In genomic region chr19:7665076-7665475, GRCh38 we compare ENCODE assay signal across 35 cellular contexts. TPM values are rescaled to one million over a fixed set of nuclear protein-coding genes. Genes with fewer than 3 reads are reported as not detected.
DNase-seq lines count a peak whose midpoint lies in the region; ATAC-seq and TF ChIP-seq lines count a peak whose summit lies in the region.
"Had no signal": no experiment of that assay in that cellular context is flagged by ENCODE, and none has a peak within 500 bp of the region (broad histone marks: within the 10 kb centered on the region; RNA-seq: fewer than 3 reads in every experiment).

No MANE protein-coding gene starts in this region.

- no peak overlapping the region for H3K27ac Mint-ChIP-seq in stimulated activated naive B cell treated with anti-CD40 and anti-IgM and Interleukin-4, amounts not matched to agents 10 μg/mL and 1 μg/mL and 100 μg/mL, for 72 hours
- H3K27ac Mint-ChIP-seq: activated naive CD4-positive, alpha-beta T cell treated with anti-CD3 and anti-CD28 coated beads for 36 hours; activated T-cell treated with anti-CD3 and anti-CD28 coated beads, Interleukin-2, amount 50 U/mL, for 24 hours; H9; immature natural killer cell; naive thymus-derived CD4-positive, alpha-beta T cell; stimulated activated effector memory CD8-positive, alpha-beta T cell treated with anti-CD3 and anti-CD28 coated beads, Interleukin-12 subunit alpha, Interleukin-12 subunit beta, amount 100 ng/mL, for 72 hours had no signal

- no peak overlapping the region for H2AFZ ChIP-seq in IMR-90 (replicated peaks; ENCODE audit: low read length, poor library complexity)
- H2AFZ ChIP-seq: hepatocyte had no signal

- no TSS peak for BruUV-seq in IMR-90 (replicated peaks; lab: Mats Ljungman, UMichigan)

- H3K9me3 ChIP-seq in IMR-90 (ENCODE audit: control insufficient read depth, insufficient read depth, low read length): no peaks in the 10 kb centered on the region
- H3K9me3 ChIP-seq in breast epithelium: no peaks in the 10 kb centered on the region
- H3K9me3 ChIP-seq: BLaER1 treated with 17β-estradiol and CSF1 and Interleukin-3, amounts not matched to agents 10 nM and 100 nM; Caco-2; left ventricle myocardium inferior; spleen; suprapubic skin had no signal

- POLR2A ChIA-PET in AG04449 (lab: Yijun Ruan, JAX): interaction anchor here (0.7 kb wide), 1 partner anchor 92 kb away, joined by 3 read pairs; no protein-coding TSS in a partner anchor
- POLR2A ChIA-PET in IMR-90 (lab: Charles Lee; ENCODE audit: unreplicated experiment): no interaction called here

- no peak overlapping the region for H2AK9ac ChIP-seq in IMR-90 (replicated peaks; ENCODE audit: low read depth, low read length, poor library complexity)

- H2AK5ac ChIP-seq in IMR-90 (ENCODE audit: low read depth, low read length): no peak overlapping the region

- H3K9ac ChIP-seq in IMR-90 (ENCODE audit: low read depth, low read length): no peak overlapping the region

- H2BK5ac ChIP-seq in IMR-90 (ENCODE audit: low read depth, low read length, poor library complexity, severe bottlenecking): no peak overlapping the region

- no peak overlapping the region for H3K4me3 Mint-ChIP-seq in stimulated activated naive B cell treated with anti-CD40 and anti-IgM and Interleukin-4, amounts not matched to agents 10 μg/mL and 1 μg/mL and 100 μg/mL, for 72 hours
- H3K4me3 Mint-ChIP-seq: activated naive CD4-positive, alpha-beta T cell treated with anti-CD3 and anti-CD28 coated beads for 36 hours; activated T-cell treated with anti-CD3 and anti-CD28 coated beads, Interleukin-2, amount 50 U/mL, for 24 hours; H9; immature natural killer cell; naive thymus-derived CD4-positive, alpha-beta T cell; stimulated activated effector memory CD8-positive, alpha-beta T cell treated with anti-CD3 and anti-CD28 coated beads, Interleukin-12 subunit alpha, Interleukin-12 subunit beta, amount 100 ng/mL, for 72 hours had no signal

- in situ Hi-C loops in IMR-90 (cut with MboI; ENCODE audit: low sequenced_read_pairs): no loop called here

- peaks cover 2% of the 10 kb centered on the region in 2 donors for H3K4me1 Mint-ChIP-seq in stimulated activated naive B cell treated with anti-CD40 and anti-IgM and Interleukin-4, amounts not matched to agents 10 μg/mL and 1 μg/mL and 100 μg/mL, for 72 hours
- H3K4me1 Mint-ChIP-seq: immature natural killer cell had no signal

- no peaks in the 10 kb centered on the region for H3K9me1 ChIP-seq in IMR-90 (ENCODE audit: insufficient read depth, low read length)

- H3K27ac ChIP-seq in IMR-90 (ENCODE audit: insufficient read depth, low read length) (no peak overlapping the region), breast epithelium (no peak overlapping the region)
- H3K27ac ChIP-seq: hepatocyte, left ventricle myocardium inferior, spleen, suprapubic skin had no signal

- H3K36me3 Mint-ChIP-seq in stimulated activated naive B cell treated with anti-CD40 and anti-IgM and Interleukin-4, amounts not matched to agents 10 μg/mL and 1 μg/mL and 100 μg/mL, for 72 hours: no peaks in the 10 kb centered on the region
- H3K36me3 Mint-ChIP-seq: immature natural killer cell; naive thymus-derived CD4-positive, alpha-beta T cell; stimulated activated effector memory CD8-positive, alpha-beta T cell treated with anti-CD3 and anti-CD28 coated beads, Interleukin-12 subunit alpha, Interleukin-12 subunit beta, amount 100 ng/mL, for 72 hours had no signal

- H3K36me3 ChIP-seq in IMR-90 (ENCODE audit: control insufficient read depth, insufficient read depth, low read length): no peaks in the 10 kb centered on the region
- no peaks in the 10 kb centered on the region for H3K36me3 ChIP-seq in breast epithelium
- H3K36me3 ChIP-seq: BLaER1 treated with 17β-estradiol and CSF1 and Interleukin-3, amounts not matched to agents 10 nM and 100 nM; left ventricle myocardium inferior; spleen; suprapubic skin had no signal

- CTCF ChIA-PET in AG04449 (lab: Yijun Ruan, JAX): interaction anchor here (1.4 to 3.2 kb wide), 3 partner anchors 13 to 135 kb away, joined by 7 to 22 read pairs (median 13); partner anchors contain the start of gene TRAPPC5
- CTCF ChIA-PET in IMR-90 (lab: Yijun Ruan, JAX): no interaction called here

- H2BK20ac ChIP-seq in IMR-90 (ENCODE audit: low read depth, low read length): no peak overlapping the region

- no peak overlapping the region for H4K8ac ChIP-seq in IMR-90 (ENCODE audit: low read depth in 2 of 2, low read length in 2 of 2)

- H4K20me1 ChIP-seq in IMR-90 (ENCODE audit: insufficient read depth, low read length): no peaks in the 10 kb centered on the region
- H4K20me1 ChIP-seq: BLaER1 treated with 17β-estradiol and CSF1 and Interleukin-3, amounts not matched to agents 10 nM and 100 nM had no signal

- no peak overlapping the region for H3K56ac ChIP-seq in IMR-90 (ENCODE audit: extremely low read depth, insufficient read depth, low read length)

- TF ChIP-seq RAD21 in IMR-90 (IDR thresholded peaks at IDR 0.05; ENCODE audit: low read length): no peak

- no peaks in the 10 kb centered on the region for H3K79me1 ChIP-seq in IMR-90 (ENCODE audit: low read depth in 1 of 2, low read length in 2 of 2)

- ATAC-seq in IMR-90 (ENCODE audit: low read depth): peak; percentile 60
- ATAC-seq in stimulated activated naive B cell treated with anti-CD40 and anti-IgM and Interleukin-4, amounts not matched to agents 10 μg/mL and 1 μg/mL and 100 μg/mL, for 72 hours (replicated peaks): no peak
- ATAC-seq: naive thymus-derived CD4-positive, alpha-beta T cell; stimulated activated effector memory CD8-positive, alpha-beta T cell treated with anti-CD3 and anti-CD28 coated beads, Interleukin-12 subunit alpha, Interleukin-12 subunit beta, amount 100 ng/mL, for 72 hours had no signal

- no peak overlapping the region for H2BK15ac ChIP-seq in IMR-90 (ENCODE audit: low read depth, low read length)

- H2BK120ac ChIP-seq in IMR-90 (ENCODE audit: low read depth, low read length): no peak overlapping the region

- no peak overlapping the region for H4K5ac ChIP-seq in IMR-90 (ENCODE audit: low read depth, low read length)

- 0% methylated on average over 1 of the region's 4 CpGs; no CpG with 5 or more reads in 1 of the 2 experiments for WGBS in IMR-90 (ENCODE audit: extremely low coverage in 2 of 2, insufficient read length in 1 of 2), 2 experiments

- H3K18ac ChIP-seq in IMR-90 (ENCODE audit: low read depth, low read length): no peak overlapping the region

- H4K91ac ChIP-seq in IMR-90 (ENCODE audit: insufficient read depth, low read depth, low read length): no peak overlapping the region

- intact Hi-C loops in IMR-90 (cut with micrococcal nuclease): no loop called here
- intact Hi-C loops in breast epithelium (cut with DNase I; ENCODE audit: low total_unique reads): no loop called here

- H3K4ac ChIP-seq in IMR-90 (ENCODE audit: low read depth, low read length): no peak overlapping the region

- dilution Hi-C loops in IMR-90 (cut with HindIII; ENCODE audit: low sequenced_read_pairs, unreplicated experiment): no loop called here

- H3K4me3 ChIP-seq in AG04449 (ENCODE audit: low read depth, low read length) (no peak overlapping the region), IMR-90 (ENCODE audit: insufficient read depth, low read depth, low read length) (no peak overlapping the region), foreskin fibroblast (ENCODE audit: low read depth in 1 of 2, low read length in 2 of 2) (no peak overlapping the region), breast epithelium (no peak overlapping the region)
- H3K4me3 ChIP-seq: BLaER1 treated with 17β-estradiol and CSF1 and Interleukin-3, amounts not matched to agents 10 nM and 100 nM; hepatocyte; left ventricle myocardium inferior; spleen; suprapubic skin had no signal

- H3K27me3 ChIP-seq in IMR-90 (ENCODE audit: control insufficient read depth, insufficient read depth, low read length) (peaks cover 15% of the 10 kb centered on the region), breast epithelium (peaks cover 0 to 12% of the 10 kb centered on the region in 2 donors)
- H3K27me3 ChIP-seq: BLaER1 treated with 17β-estradiol and CSF1 and Interleukin-3, amounts not matched to agents 10 nM and 100 nM had no signal

- no peak overlapping the region for H3K14ac ChIP-seq in IMR-90 (replicated peaks; ENCODE audit: low read depth, low read length)

- TF ChIP-seq CTCF in AG04449 (IDR thresholded peaks at IDR 0.05; ENCODE audit: insufficient read depth, low read length, missing control alignments): no peak
- no peak for TF ChIP-seq CTCF in IMR-90 (conservative IDR thresholded peaks at IDR 0.05; ENCODE audit: low read depth, low read length)
- TF ChIP-seq CTCF in foreskin fibroblast (IDR thresholded peaks at IDR 0.05; ENCODE audit: low read depth, low read length): no peak
- no peak for TF ChIP-seq CTCF in breast epithelium (IDR thresholded peaks at IDR 0.05)

- no peaks in the 10 kb centered on the region for H3K4me1 ChIP-seq in IMR-90 (ENCODE audit: control insufficient read depth, insufficient read depth, low read length)
- no peaks in the 10 kb centered on the region for H3K4me1 ChIP-seq in breast epithelium
- H3K4me1 ChIP-seq: Caco-2, left ventricle myocardium inferior had no signal

- peak; percentile 37 for DNase-seq in AG04449 (ENCODE audit: low read depth, low spot score)
- DNase-seq in IMR-90: peak; percentile 73
- DNase-seq in amniotic stem cell (lab: John Stamatoyannopoulos, UW): peak; percentile 15
- peak; percentile 41 to 80 for DNase-seq in foreskin fibroblast
- no peak for DNase-seq in breast epithelium (ENCODE audit: low spot score in 2 of 2)
- no peak for DNase-seq in SIG-M5 (lab: John Stamatoyannopoulos, UW)
- DNase-seq in stimulated activated naive B cell treated with anti-CD40 and anti-IgM and Interleukin-4, amounts not matched to agents 10 μg/mL and 1 μg/mL and 100 μg/mL, for 72 hours: no peak
- DNase-seq in SKM-1 (lab: John Stamatoyannopoulos, UW; ENCODE audit: unreplicated experiment): no peak
- DNase-seq: activated CD8-positive, alpha-beta memory T cell treated with anti-CD3 and anti-CD28 coated beads for 24 hours; activated naive CD4-positive, alpha-beta T cell treated with anti-CD3 and anti-CD28 coated beads for 36 hours; activated T-cell treated with anti-CD3 and anti-CD28 coated beads, Interleukin-2, amount 50 U/mL, for 24 hours; Caco-2; central memory CD4-positive, alpha-beta T cell; H9; immature natural killer cell; left ventricle myocardium inferior; naive thymus-derived CD4-positive, alpha-beta T cell; NCI-H1092 treated with DMSO at 0.1 percent for 48 hours; NCI-H2029 treated with DMSO at 0.1 percent for 48 hours; NCI-H345; NCI-H82; OCI-M1; Right ventricle myocardium superior; spleen; stimulated activated CD4-positive, alpha-beta T cell treated with anti-CD3 and anti-CD28 coated beads, Interleukin-2, amount 100 ng/mL, for 48 hours had no signal

- no peaks in the 10 kb centered on the region for H3K9me3 Mint-ChIP-seq in stimulated activated naive B cell treated with anti-CD40 and anti-IgM and Interleukin-4, amounts not matched to agents 10 μg/mL and 1 μg/mL and 100 μg/mL, for 72 hours
- H3K9me3 Mint-ChIP-seq: activated naive CD4-positive, alpha-beta T cell treated with anti-CD3 and anti-CD28 coated beads for 36 hours; activated T-cell treated with anti-CD3 and anti-CD28 coated beads, Interleukin-2, amount 50 U/mL, for 24 hours; immature natural killer cell; naive thymus-derived CD4-positive, alpha-beta T cell; stimulated activated effector memory CD8-positive, alpha-beta T cell treated with anti-CD3 and anti-CD28 coated beads, Interleukin-12 subunit alpha, Interleukin-12 subunit beta, amount 100 ng/mL, for 72 hours had no signal

- H3K23ac ChIP-seq in IMR-90 (ENCODE audit: low read depth, low read length): no peak overlapping the region

- H3K27me3 Mint-ChIP-seq in stimulated activated naive B cell treated with anti-CD40 and anti-IgM and Interleukin-4, amounts not matched to agents 10 μg/mL and 1 μg/mL and 100 μg/mL, for 72 hours: peaks cover 19 to 23% of the 10 kb centered on the region in 2 donors

- no peak overlapping the region for H3K4me2 ChIP-seq in IMR-90 (ENCODE audit: low read depth, low read length)
- H3K4me2 ChIP-seq: hepatocyte had no signal

- TF ChIP-seq POLR2A in IMR-90 (IDR thresholded peaks at IDR 0.05; ENCODE audit: low read depth, low read length) (no peak), breast epithelium (IDR thresholded peaks at IDR 0.05) (no peak)

RNA-seq across cellular contexts. Expression of gene RETN, which starts 3.8 kb away (rescaled TPM):
- total RNA-seq in IMR-90 (2012; rRNA removed) (not detected in 2 replicates), breast epithelium (not detected)
- not detected in 2 replicates for polyA plus RNA-seq in IMR-90 (2012; rRNA removed)
- not detected in 2 replicates for polyA plus RNA-seq in IMR-90 (2012; cell fraction: cytosol; rRNA removed)
- polyA plus RNA-seq in IMR-90 (2012; cell fraction: nucleus; rRNA removed; ENCODE audit: low replicate concordance): not detected in 2 replicates
- total RNA-seq: A172; activated naive CD4-positive, alpha-beta T cell treated with anti-CD3 and anti-CD28 coated beads for 36 hours; Caco-2; dermis microvascular lymphatic vessel endothelial cell; frontal cortex; H9; hepatocyte; osteocyte; renal cortical epithelial cell; suprapubic skin had no signal
- polyA plus RNA-seq: naive thymus-derived CD4-positive, alpha-beta T cell had no signal

RNA-seq across cellular contexts. Expression of gene MCEMP1, which starts 11.8 kb away (rescaled TPM):
- not detected in 2 replicates for total RNA-seq in IMR-90 (2012; rRNA removed)
- 0.15 TPM in 1 of 2 replicates, not detected in the other for polyA plus RNA-seq in IMR-90 (2012; rRNA removed)
- not detected in 2 replicates for polyA plus RNA-seq in IMR-90 (2012; cell fraction: cytosol; rRNA removed)
- not detected in 2 replicates for polyA plus RNA-seq in IMR-90 (2012; cell fraction: nucleus; rRNA removed; ENCODE audit: low replicate concordance)
- 1 to 10 TPM in 2 of 3 donors, not detected in 1; 1.0 to 2.4 TPM for total RNA-seq in breast epithelium
- total RNA-seq: A172; activated naive CD4-positive, alpha-beta T cell treated with anti-CD3 and anti-CD28 coated beads for 36 hours; Caco-2; dermis microvascular lymphatic vessel endothelial cell; frontal cortex; H9; hepatocyte; osteocyte; renal cortical epithelial cell had no signal
- polyA plus RNA-seq: hepatocyte; naive thymus-derived CD4-positive, alpha-beta T cell had no signal

RNA-seq across cellular contexts. Expression of gene TRAPPC5, which starts 15.6 kb away (rescaled TPM):
- total RNA-seq in IMR-90 (2012; rRNA removed) (54.7 and 73.0 TPM in 2 replicates), breast epithelium (10 to 100 TPM; 34.7 to 84.0 (median 62.6) TPM)
- 109 and 185 TPM in 2 replicates for polyA plus RNA-seq in IMR-90 (2012; rRNA removed)
- 49.6 and 159 TPM in 2 replicates for polyA plus RNA-seq in IMR-90 (2012; cell fraction: cytosol; rRNA removed)
- 34.9 and 73.1 TPM in 2 replicates for polyA plus RNA-seq in IMR-90 (2012; cell fraction: nucleus; rRNA removed; ENCODE audit: low replicate concordance)

RNA-seq across cellular contexts. Expression of gene STXBP2, which starts 28.2 kb away (rescaled TPM):
- total RNA-seq in IMR-90 (2012; rRNA removed): 3.9 and 8.6 TPM in 2 replicates
- 12.5 and 12.6 TPM in 2 replicates for polyA plus RNA-seq in IMR-90 (2012; rRNA removed)
- polyA plus RNA-seq in IMR-90 (2012; cell fraction: cytosol; rRNA removed): 13.3 TPM in 2 replicates
- polyA plus RNA-seq in IMR-90 (2012; cell fraction: nucleus; rRNA removed; ENCODE audit: low replicate concordance): 63.8 and 80.0 TPM in 2 replicates
- total RNA-seq in breast epithelium: 10 to 100 TPM; 15.4 to 55.3 (median 37.0) TPM

RNA-seq across cellular contexts. Expression of gene PCP2, which starts 31.6 kb away (rescaled TPM):
- total RNA-seq in IMR-90 (2012; rRNA removed) (not detected in 2 replicates), breast epithelium (1 to 10 TPM in 2 of 3 donors, not detected in 1; 4.9 to 6.7 TPM)
- not detected in 2 replicates for polyA plus RNA-seq in IMR-90 (2012; rRNA removed)
- polyA plus RNA-seq in IMR-90 (2012; cell fraction: cytosol; rRNA removed): not detected in 2 replicates
- polyA plus RNA-seq in IMR-90 (2012; cell fraction: nucleus; rRNA removed; ENCODE audit: low replicate concordance): 0.23 TPM in 1 of 2 replicates, not detected in the other
- total RNA-seq: A172, dermis microvascular lymphatic vessel endothelial cell, frontal cortex, H9, hepatocyte, osteocyte, urinary bladder had no signal
- polyA plus RNA-seq: naive thymus-derived CD4-positive, alpha-beta T cell had no signal

Comparison
In these comparisons a context has a peak if more than half of its experiments do, and no peak if none do; other contexts are left out.
1. DNase-seq: peak in AG04449 (single experiment), IMR-90 (single experiment), amniotic stem cell (single experiment) and foreskin fibroblast (2 of 2); none in breast epithelium (0 of 2), SIG-M5 (single experiment), stimulated activated naive B cell treated with anti-CD40 and anti-IgM and Interleukin-4, amounts not matched to agents 10 μg/mL and 1 μg/mL and 100 μg/mL, for 72 hours (single experiment) and SKM-1 (single experiment).